In the genomic region with DNA sequence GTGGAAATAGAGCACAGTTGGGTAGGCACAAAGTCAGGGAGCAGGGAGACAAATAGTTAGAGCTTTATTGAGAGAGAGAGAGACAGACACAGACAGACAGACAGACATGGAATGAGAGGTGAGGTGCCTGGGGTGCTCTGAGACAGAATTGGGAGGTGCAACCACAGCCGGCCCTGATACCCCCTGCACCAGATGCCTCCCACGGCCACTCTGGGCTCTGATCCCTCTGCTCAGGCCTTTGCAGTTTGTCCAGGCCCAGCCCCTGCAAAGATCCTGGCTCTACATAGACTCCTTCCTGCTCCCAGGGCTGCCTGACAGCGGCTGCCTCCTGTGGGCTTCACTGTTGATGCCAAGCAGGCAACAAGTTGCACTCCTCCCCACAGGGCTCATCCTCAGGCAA, we compare ENCODE assay signal across 22 cellular contexts.
"Had no signal": no experiment of that assay in that cellular context is flagged by ENCODE, and none has a peak within 500 bp of the region (broad histone marks: within the 10 kb centered on the region; RNA-seq: fewer than 3 reads in every experiment).

No MANE protein-coding gene starts in this region.

- H3K4me2 ChIP-seq: hepatocyte had no signal

- H3K36me3 ChIP-seq: heart right ventricle, left ventricle myocardium inferior, neutrophil, right atrium auricular region, suprapubic skin, thoracic aorta, tibial artery, uterus had no signal

- DNase-seq: heart right ventricle; islet precursor cell; left ventricle myocardium inferior; mesendoderm; naive thymus-derived CD8-positive, alpha-beta T cell; occipital lobe; stimulated activated CD4-positive, alpha-beta T cell treated with anti-CD3 and anti-CD28 coated beads, Interleukin-12 subunit alpha, Interleukin-12 subunit beta, amount 100 ng/mL, for 4 hours; stimulated activated CD4-positive, alpha-beta T cell treated with anti-CD3 and anti-CD28 coated beads, Interleukin-15, amount 100 ng/mL, for 24 hours; stimulated activated CD4-positive, alpha-beta T cell treated with anti-CD3 and anti-CD28 coated beads, Interleukin-2, amount 100 ng/mL, for 24 hours; stimulated activated CD4-positive, alpha-beta T cell treated with anti-CD3 and anti-CD28 coated beads, Interleukin-4, amount 100 ng/mL, for 1 hour; stimulated activated naive CD4-positive, alpha-beta T cell; tibial artery; uterus had no signal

- H2AFZ ChIP-seq: hepatocyte, parathyroid adenoma had no signal

- H3K79me2 ChIP-seq: hepatocyte, parathyroid adenoma had no signal

- H3K4me3 ChIP-seq: heart right ventricle, hepatocyte, left ventricle myocardium inferior, lung, right atrium auricular region, skin epidermis, suprapubic skin, thoracic aorta, tibial artery, uterus had no signal

- H3K9ac ChIP-seq: parathyroid adenoma had no signal

- H3K9me3 ChIP-seq: heart right ventricle, left ventricle myocardium inferior, neutrophil, right atrium auricular region, suprapubic skin, thoracic aorta, tibial artery, uterus had no signal

- H3K27ac ChIP-seq: heart right ventricle, hepatocyte, left ventricle myocardium inferior, neutrophil, parathyroid adenoma, right atrium auricular region, skin epidermis, suprapubic skin, thoracic aorta, tibial artery, uterus had no signal

- H3K27me3 ChIP-seq: hepatocyte, neutrophil, right atrium auricular region, suprapubic skin, tibial artery, uterus had no signal

- H3K4me1 ChIP-seq: heart right ventricle, left ventricle myocardium inferior, parathyroid adenoma, right atrium auricular region, suprapubic skin, tibial artery, uterus had no signal

- ATAC-seq: heart right ventricle; naive thymus-derived CD8-positive, alpha-beta T cell; sciatic nerve had no signal
